ENCODE assay signal across 9 cellular contexts in the genomic region with DNA sequence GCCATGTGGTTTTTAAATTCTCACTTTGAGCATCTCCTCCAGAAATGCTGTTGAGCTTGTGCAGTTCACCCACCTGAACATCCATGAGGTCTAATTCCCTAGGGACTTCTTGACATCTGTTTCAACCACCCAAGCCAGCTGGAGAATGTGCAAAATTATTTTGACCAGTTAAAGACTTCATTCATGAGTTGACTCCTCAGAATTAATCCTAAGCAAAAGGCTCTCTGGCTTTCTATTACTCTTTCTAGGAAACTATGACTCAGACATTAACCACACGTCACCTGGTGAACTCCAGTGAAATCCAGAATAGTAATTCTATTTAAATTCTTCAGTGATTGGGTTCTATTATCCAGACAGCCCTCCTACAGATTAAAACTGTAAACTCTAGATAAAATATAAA.
DNase-seq lines count a peak whose midpoint lies in the region; ATAC-seq and TF ChIP-seq lines count a peak whose summit lies in the region.
"Had no signal": no experiment of that assay in that cellular context is flagged by ENCODE, and none has a peak within 500 bp of the region (broad histone marks: within the 10 kb centered on the region; RNA-seq: fewer than 3 reads in every experiment).

No MANE protein-coding gene starts in this region.

- intact Hi-C loops in left colon (cut with DNase I, micrococcal nuclease), result no loop called here

- DNase-seq in epithelial cell of esophagus (ENCODE audit: low read depth) (peak; percentile 54), left colon (no peak), BE2C (no peak), caudate nucleus (lab: John Stamatoyannopoulos, UW) (no peak)
- DNase-seq: islet precursor cell had no signal

- H3K36me3 ChIP-seq in BE2C, result peaks cover 5% of the 10 kb centered on the region

- TF ChIP-seq CTCF in epithelial cell of esophagus (IDR thresholded peaks at IDR 0.05; ENCODE audit: insufficient read depth, low read depth, low read length, missing control alignments), result no peak
- TF ChIP-seq CTCF in BE2C (IDR thresholded peaks at IDR 0.05; ENCODE audit: low read depth, low read length), result no peak

- no peaks in the 10 kb centered on the region for H3K27me3 ChIP-seq in BE2C

- no peaks in the 10 kb centered on the region; the same call in 1 of the 2 replicates for H3K9me3 ChIP-seq in BE2C

- H3K4me3 ChIP-seq in epithelial cell of esophagus (ENCODE audit: low read length) (no peak overlapping the region), BE2C (ENCODE audit: low read depth, low read length) (no peak overlapping the region)

- H3K4me1 ChIP-seq in BE2C, result 0 out of 2 replicates have a peak, but pooled peaks cover 3% of the 10 kb centered on the region

- H3K27ac ChIP-seq in caudate nucleus (ENCODE audit: low read depth, low read length), result no peak overlapping the region

- ATAC-seq in GM18502 (IDR thresholded peaks at IDR 0.05; ENCODE audit: poor library complexity, unreplicated experiment) (peak; percentile 72), GM21526 (IDR thresholded peaks at IDR 0.05; ENCODE audit: low FRiP score, unreplicated experiment) (peak; percentile 66), HG03469 (IDR thresholded peaks at IDR 0.05; ENCODE audit: unreplicated experiment) (peak; percentile 67), left colon (no peak), esophagus mucosa (no peak)

Comparison
In these comparisons a context has a peak if more than half of its experiments do, and no peak if none do; other contexts are left out.
1. ATAC-seq: peak in GM18502 (single experiment), GM21526 (single experiment) and HG03469 (single experiment); none in left colon (single experiment) and esophagus mucosa (single experiment).